In genomic region chr10:34148258-34148657, GRCh38 we compare ENCODE assay signal across 10 cellular contexts.
"Had no signal": no experiment of that assay in that cellular context is flagged by ENCODE, and none has a peak within 500 bp of the region (broad histone marks: within the 10 kb centered on the region; RNA-seq: fewer than 3 reads in every experiment).

No MANE protein-coding gene starts in this region.

- H2AFZ ChIP-seq: GM23248, GM23338 had no signal

- H3K4me2 ChIP-seq: GM23338 had no signal

- ATAC-seq: GM23338, HCT116 had no signal

- H3K27ac ChIP-seq: GM23248 had no signal

- DNase-seq: GM23248, GOT3, H7, H9, HCEC 1CT, HFFc6 had no signal

- H3K9ac ChIP-seq: GM23248 had no signal

- H3K9me3 Mint-ChIP-seq: GM23338, H9, HFFc6 had no signal

- H3K4me3 ChIP-seq: GM23248, GM23338, HAP-1 had no signal

- H3K9me3 ChIP-seq: HAP-1 had no signal

- H3K4me1 ChIP-seq: HAP-1 had no signal

- H3K4me3 Mint-ChIP-seq: GM23338, H9, HFFc6 had no signal

- H3K36me3 ChIP-seq: HAP-1 had no signal

- FAIRE-seq: H1 had no signal
